2 cellular contexts compared by ENCODE assay signal in genomic region chr5:100517301-100517974, GRCh38.
TF ChIP-seq lines count a peak whose summit lies in the region.

No MANE protein-coding gene starts in this region.

TF ChIP-seq in HepG2, 621 proteins besides CTCF, POLR2A, EP300 and RAD21 (continues in another document):
- TF ChIP-seq MBD4 (IDR thresholded peaks at IDR 0.05; ENCODE audit: borderline replicate concordance, low read length): no peak
- no peak for TF ChIP-seq KLF12 (CRISPR knock-in tag; IDR thresholded peaks at IDR 0.05; ENCODE audit: borderline replicate concordance)
- no peak for TF ChIP-seq ZNF670 (CRISPR knock-in tag; IDR thresholded peaks at IDR 0.05; ENCODE audit: borderline replicate concordance)
- TF ChIP-seq, protein P1, sequence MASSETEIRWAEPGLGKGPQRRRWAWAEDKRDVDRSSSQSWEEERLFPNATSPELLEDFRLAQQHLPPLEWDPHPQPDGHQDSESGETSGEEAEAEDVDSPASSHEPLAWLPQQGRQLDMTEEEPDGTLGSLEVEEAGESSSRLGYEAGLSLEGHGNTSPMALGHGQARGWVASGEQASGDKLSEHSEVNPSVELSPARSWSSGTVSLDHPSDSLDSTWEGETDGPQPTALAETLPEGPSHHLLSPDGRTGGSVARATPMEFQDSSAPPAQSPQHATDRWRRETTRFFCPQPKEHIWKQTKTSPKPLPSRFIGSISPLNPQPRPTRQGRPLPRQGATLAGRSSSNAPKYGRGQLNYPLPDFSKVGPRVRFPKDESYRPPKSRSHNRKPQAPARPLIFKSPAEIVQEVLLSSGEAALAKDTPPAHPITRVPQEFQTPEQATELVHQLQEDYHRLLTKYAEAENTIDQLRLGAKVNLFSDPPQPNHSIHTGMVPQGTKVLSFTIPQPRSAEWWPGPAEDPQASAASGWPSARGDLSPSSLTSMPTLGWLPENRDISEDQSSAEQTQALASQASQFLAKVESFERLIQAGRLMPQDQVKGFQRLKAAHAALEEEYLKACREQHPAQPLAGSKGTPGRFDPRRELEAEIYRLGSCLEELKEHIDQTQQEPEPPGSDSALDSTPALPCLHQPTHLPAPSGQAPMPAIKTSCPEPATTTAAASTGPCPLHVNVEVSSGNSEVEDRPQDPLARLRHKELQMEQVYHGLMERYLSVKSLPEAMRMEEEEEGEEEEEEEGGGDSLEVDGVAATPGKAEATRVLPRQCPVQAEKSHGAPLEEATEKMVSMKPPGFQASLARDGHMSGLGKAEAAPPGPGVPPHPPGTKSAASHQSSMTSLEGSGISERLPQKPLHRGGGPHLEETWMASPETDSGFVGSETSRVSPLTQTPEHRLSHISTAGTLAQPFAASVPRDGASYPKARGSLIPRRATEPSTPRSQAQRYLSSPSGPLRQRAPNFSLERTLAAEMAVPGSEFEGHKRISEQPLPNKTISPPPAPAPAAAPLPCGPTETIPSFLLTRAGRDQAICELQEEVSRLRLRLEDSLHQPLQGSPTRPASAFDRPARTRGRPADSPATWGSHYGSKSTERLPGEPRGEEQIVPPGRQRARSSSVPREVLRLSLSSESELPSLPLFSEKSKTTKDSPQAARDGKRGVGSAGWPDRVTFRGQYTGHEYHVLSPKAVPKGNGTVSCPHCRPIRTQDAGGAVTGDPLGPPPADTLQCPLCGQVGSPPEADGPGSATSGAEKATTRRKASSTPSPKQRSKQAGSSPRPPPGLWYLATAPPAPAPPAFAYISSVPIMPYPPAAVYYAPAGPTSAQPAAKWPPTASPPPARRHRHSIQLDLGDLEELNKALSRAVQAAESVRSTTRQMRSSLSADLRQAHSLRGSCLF (CRISPR knock-in tag; IDR thresholded peaks at IDR 0.05; ENCODE audit: borderline replicate concordance): no peak
- no peak for TF ChIP-seq ZNF350 (CRISPR knock-in tag; IDR thresholded peaks at IDR 0.05; ENCODE audit: borderline replicate concordance, low read depth)
- no peak for TF ChIP-seq NFAT5 (CRISPR knock-in tag; IDR thresholded peaks at IDR 0.05)
- no peak for TF ChIP-seq PRDM15 (CRISPR knock-in tag; IDR thresholded peaks at IDR 0.05)

TF ChIP-seq in GM12878, 131 proteins besides CTCF, POLR2A, EP300 and RAD21:
- TF ChIP-seq, protein P2, sequence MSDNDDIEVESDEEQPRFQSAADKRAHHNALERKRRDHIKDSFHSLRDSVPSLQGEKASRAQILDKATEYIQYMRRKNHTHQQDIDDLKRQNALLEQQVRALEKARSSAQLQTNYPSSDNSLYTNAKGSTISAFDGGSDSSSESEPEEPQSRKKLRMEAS (IDR thresholded peaks at IDR 0.05; ENCODE audit: low read depth, low read length): no peak
- TF ChIP-seq ZNF217 (IDR thresholded peaks at IDR 0.05): no peak
- TF ChIP-seq ATF7 (IDR thresholded peaks at IDR 0.05; ENCODE audit: low read depth): no peak
